Comparison of ENCODE assay signal across 17 cellular contexts in the genomic region with DNA sequence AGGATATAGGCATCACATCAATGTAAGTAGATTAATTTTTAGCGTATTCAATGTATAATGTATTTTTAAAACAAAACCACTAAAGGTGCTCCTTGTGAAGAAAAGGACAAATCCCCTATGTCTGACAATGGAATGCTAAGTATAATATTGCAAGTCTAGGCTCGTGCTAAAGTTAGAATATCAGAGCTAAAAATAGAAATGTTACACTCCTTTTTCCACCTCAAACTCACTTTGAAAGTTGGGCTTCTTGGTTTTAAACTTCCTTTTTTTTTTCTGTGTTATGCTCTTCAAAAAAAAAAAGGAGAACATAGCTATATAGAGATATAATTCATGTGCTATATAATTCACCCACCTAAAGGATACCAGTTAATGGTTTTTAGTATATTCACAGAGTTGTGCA. TPM values are rescaled to one million over a fixed set of nuclear protein-coding genes. Genes with fewer than 3 reads are reported as not detected.
DNase-seq lines count a peak whose midpoint lies in the region; ATAC-seq, FAIRE-seq and TF ChIP-seq lines count a peak whose summit lies in the region.
"Had no signal": no experiment of that assay in that cellular context is flagged by ENCODE, and none has a peak within 500 bp of the region (broad histone marks: within the 10 kb centered on the region; RNA-seq: fewer than 3 reads in every experiment).

No MANE protein-coding gene starts in this region.

- FAIRE-seq in K562 (lab: Jason Lieb, UNC), result no peak

- H3K9me3 ChIP-seq in OCI-LY7 (ENCODE audit: low read length), result no peaks in the 10 kb centered on the region
- no peaks in the 10 kb centered on the region for H3K9me3 ChIP-seq in K562 (replicated peaks; ENCODE audit: control insufficient read depth, insufficient read depth, low read depth, low read length)
- no peaks in the 10 kb centered on the region for H3K9me3 ChIP-seq in thoracic aorta
- no peaks in the 10 kb centered on the region for H3K9me3 ChIP-seq in neuronal stem cell (replicated peaks in 1 of 2; ENCODE audit: control insufficient read depth in 2 of 2, insufficient read depth in 1 of 2, low read depth in 1 of 2, low read length in 2 of 2)

- H2BK120ac ChIP-seq in neuronal stem cell (ENCODE audit: low read depth, low read length), result no peak overlapping the region

- H3K9ac ChIP-seq in K562 (ENCODE audit: insufficient read depth in 1 of 2, low read depth in 2 of 2, low read length in 2 of 2), result peak overlapping the region in 1 of 2 experiments; percentile 46; a peak in 1 of 4 replicates
- no peak overlapping the region for H3K9ac ChIP-seq in neuronal stem cell (ENCODE audit: low read depth, low read length, poor library complexity)
- H3K9ac ChIP-seq: neural progenitor cell had no signal

- peak overlapping the region; percentile 12 to 31 for H3K27ac Mint-ChIP-seq in natural killer cell treated with Interleukin-12 subunit alpha and Interleukin-12 subunit beta and Interleukin-15 and Interleukin-18, amount 100 ng/mL, for 72 hours
- H3K27ac Mint-ChIP-seq in natural killer cell (no peak overlapping the region), WTC11 (no peak overlapping the region)
- H3K27ac Mint-ChIP-seq: activated naive CD8-positive, alpha-beta T cell; endodermal cell; neural progenitor cell had no signal

- peak overlapping the region; percentile 51 for H3K4me2 ChIP-seq in OCI-LY7 (ENCODE audit: low read length)
- H3K4me2 ChIP-seq in K562 (ENCODE audit: insufficient read depth, low read length), result no peak overlapping the region; the same call in 1 of the 2 replicates
- H3K4me2 ChIP-seq in neuronal stem cell (ENCODE audit: insufficient read depth, low read length, poor library complexity, severe bottlenecking), result no peak overlapping the region
- H3K4me2 ChIP-seq: neural progenitor cell had no signal

- TF ChIP-seq POLR2A in K562 (conservative IDR thresholded peaks at IDR 0.05), result no peak

- DNase-seq in natural killer cell treated with Interleukin-12 subunit alpha and Interleukin-12 subunit beta and Interleukin-15 and Interleukin-18, amount 100 ng/mL, for 72 hours (ENCODE audit: low spot score), result no peak
- no peak for DNase-seq in natural killer cell
- DNase-seq in OCI-LY7 (ENCODE audit: low spot score), result no peak
- DNase-seq in K562 (ENCODE audit: extremely low read depth in 1 of 4, low spot score in 3 of 4), result no peak
- no peak for DNase-seq in thoracic aorta (ENCODE audit: low spot score)
- no peak for DNase-seq in glomerular visceral epithelial cell (ENCODE audit: extremely low spot score)
- DNase-seq in neuronal stem cell (ENCODE audit: low spot score), result no peak
- DNase-seq in WTC11 (ENCODE audit: low spot score), result no peak
- DNase-seq: endodermal cell; NCI-H2107; NK-92 treated with Interleukin-12 subunit alpha and Interleukin-12 subunit beta, amount 100 ng/mL, for 24 hours; stimulated activated CD4-positive, alpha-beta T cell treated with anti-CD3 and anti-CD28 coated beads, Interleukin-4, amount 100 ng/mL, for 4 hours; SW 1271 had no signal

- no peak overlapping the region for H3K23ac ChIP-seq in neuronal stem cell (ENCODE audit: low read depth, low read length, poor library complexity)

- H2BK12ac ChIP-seq in neuronal stem cell (ENCODE audit: low read length), result no peak overlapping the region

- H2BK15ac ChIP-seq in neuronal stem cell (ENCODE audit: low read length), result no peak overlapping the region

- H3K79me1 ChIP-seq in neuronal stem cell (ENCODE audit: low read depth, low read length), result no peaks in the 10 kb centered on the region

- H3K4me3 ChIP-seq in OCI-LY7 (ENCODE audit: low read depth, low read length, poor library complexity, severe bottlenecking) (no peak overlapping the region), K562 (no peak overlapping the region), thoracic aorta (peak overlapping the region; percentile 26), neuronal stem cell (ENCODE audit: low read length in 2 of 2) (no peak overlapping the region)
- H3K4me3 ChIP-seq: lung, neural progenitor cell had no signal

- CTCF ChIA-PET in OCI-LY7 (lab: Charles Lee; ENCODE audit: unreplicated experiment) (no interaction called here), K562 (lab: Yijun Ruan, JAX; ENCODE audit: low intra/inter-chr PET ratio) (no interaction called here), WTC11 (lab: Charles Lee) (no interaction called here)

- no peak overlapping the region for H3K18ac ChIP-seq in neuronal stem cell (ENCODE audit: low read length)

- no peaks in the 10 kb centered on the region for H3K9me3 Mint-ChIP-seq in natural killer cell treated with Interleukin-12 subunit alpha and Interleukin-12 subunit beta and Interleukin-15 and Interleukin-18, amount 100 ng/mL, for 72 hours
- H3K9me3 Mint-ChIP-seq in natural killer cell, result no peaks in the 10 kb centered on the region
- H3K9me3 Mint-ChIP-seq in WTC11, result no peaks in the 10 kb centered on the region
- H3K9me3 Mint-ChIP-seq: central memory CD8-positive, alpha-beta T cell; endodermal cell; neural progenitor cell had no signal

- no peaks in the 10 kb centered on the region for H3K27me3 ChIP-seq in K562 (ENCODE audit: control insufficient read depth in 2 of 2, insufficient read depth in 2 of 2, low read length in 2 of 2)
- H3K27me3 ChIP-seq in thoracic aorta (replicated peaks; ENCODE audit: insufficient read depth), result no peaks in the 10 kb centered on the region
- peaks cover 0 to 22% (median 0%) of the 10 kb centered on the region in 3 experiments for H3K27me3 ChIP-seq in neuronal stem cell (ENCODE audit: control insufficient read depth in 3 of 3, insufficient read depth in 3 of 3, low read depth in 1 of 3, low read length in 3 of 3)

- no peak overlapping the region for H3K4ac ChIP-seq in neuronal stem cell (ENCODE audit: low read length)

- no peak for ATAC-seq in natural killer cell treated with Interleukin-12 subunit alpha and Interleukin-12 subunit beta and Interleukin-15 and Interleukin-18, amount 100 ng/mL, for 72 hours
- ATAC-seq in natural killer cell (no peak), K562 (no peak), thoracic aorta (ENCODE audit: insufficient number of reproducible peaks, low FRiP score, low read depth) (no peak), WTC11 (no peak)

- no peak overlapping the region for H3K4me3 Mint-ChIP-seq in natural killer cell treated with Interleukin-12 subunit alpha and Interleukin-12 subunit beta and Interleukin-15 and Interleukin-18, amount 100 ng/mL, for 72 hours
- H3K4me3 Mint-ChIP-seq in natural killer cell (no peak overlapping the region), WTC11 (no peak overlapping the region)
- H3K4me3 Mint-ChIP-seq: central memory CD8-positive, alpha-beta T cell; endodermal cell; neural progenitor cell had no signal

- H3K14ac ChIP-seq in neuronal stem cell (ENCODE audit: low read length), result no peak overlapping the region

- H3K79me2 ChIP-seq in OCI-LY7 (ENCODE audit: insufficient read depth, low read depth, low read length) (peaks cover 36% of the 10 kb centered on the region), K562 (ENCODE audit: control insufficient read depth, insufficient read depth, low read length) (peaks cover 38% of the 10 kb centered on the region)

- peaks cover 10% of the 10 kb centered on the region for H3K36me3 Mint-ChIP-seq in natural killer cell treated with Interleukin-12 subunit alpha and Interleukin-12 subunit beta and Interleukin-15 and Interleukin-18, amount 100 ng/mL, for 72 hours
- H3K36me3 Mint-ChIP-seq in natural killer cell, result no peaks in the 10 kb centered on the region
- H3K36me3 Mint-ChIP-seq in WTC11, result peaks cover 14% of the 10 kb centered on the region

- in situ Hi-C loops in K562 (cut with MboI), result no loop called here

- no peak overlapping the region for H2AK5ac ChIP-seq in neuronal stem cell (ENCODE audit: low read depth, low read length)

- intact Hi-C loops in natural killer cell (cut with micrococcal nuclease), result loop anchor here (5.0 to 10.0 kb wide), 3 partner anchors 207 to 499 kb away; no protein-coding TSS in a partner anchor
- intact Hi-C loops in OCI-LY7 (cut with micrococcal nuclease; ENCODE audit: unreplicated experiment), result loop anchor here (5.0 to 10.0 kb wide), 5 partner anchors 253 to 1159 kb away; a partner anchor contains a TSS
- intact Hi-C loops in K562 (cut with micrococcal nuclease), result loop anchor here (5.0 to 10.0 kb wide), 2 partner anchors 251 to 507 kb away; a partner anchor contains a TSS

- BruUV-seq in OCI-LY7 (replicated peaks; lab: Mats Ljungman, UMichigan) (no TSS peak), K562 (replicated peaks; lab: Mats Ljungman, UMichigan) (no TSS peak)

- no peaks in the 10 kb centered on the region for H3K27me3 Mint-ChIP-seq in natural killer cell treated with Interleukin-12 subunit alpha and Interleukin-12 subunit beta and Interleukin-15 and Interleukin-18, amount 100 ng/mL, for 72 hours
- peaks cover 5 to 7% of the 10 kb centered on the region in 2 donors for H3K27me3 Mint-ChIP-seq in natural killer cell (ENCODE audit: low read depth in 2 of 2)
- no peaks in the 10 kb centered on the region for H3K27me3 Mint-ChIP-seq in WTC11 (ENCODE audit: low read depth)
- H3K27me3 Mint-ChIP-seq: activated naive CD8-positive, alpha-beta T cell; central memory CD8-positive, alpha-beta T cell had no signal

- TF ChIP-seq RAD21 in K562 (CRISPR knock-in tag; conservative IDR thresholded peaks at IDR 0.05 in 1 of 2, IDR thresholded peaks at IDR 0.05 in 1 of 2), result no peak

- H3K9me1 ChIP-seq in K562 (ENCODE audit: control insufficient read depth, insufficient read depth, low read length), result no peaks in the 10 kb centered on the region

- TF ChIP-seq EP300 in K562 (IDR thresholded peaks at IDR 0.05; ENCODE audit: low read length), result no peak

- peaks cover 11% of the 10 kb centered on the region for H3K36me3 ChIP-seq in OCI-LY7 (ENCODE audit: insufficient read depth, low read length)
- peaks cover 10% of the 10 kb centered on the region; the same call in 2 of the 3 replicates for H3K36me3 ChIP-seq in K562 (ENCODE audit: control insufficient read depth, insufficient read depth, low read length)
- H3K36me3 ChIP-seq in thoracic aorta, result no peaks in the 10 kb centered on the region
- peaks cover 4 to 8% of the 10 kb centered on the region in 2 donors for H3K36me3 ChIP-seq in neuronal stem cell (replicated peaks in 1 of 2; ENCODE audit: control insufficient read depth in 2 of 2, insufficient read depth in 2 of 2, low read length in 2 of 2)
- H3K36me3 ChIP-seq: neural progenitor cell had no signal

- WGBS in K562 (ENCODE audit: insufficient coverage, low coverage, missing lambda C conversion rate), result 45% methylated on average over 2 of the region's 2 CpGs
- no CpG with 5 or more reads among the region's 2 CpGs for WGBS in neuronal stem cell (ENCODE audit: extremely low coverage in 2 of 2, insufficient read length in 2 of 2, insufficient replicate concordance in 1 of 2), 2 donors

- POLR2A ChIA-PET in OCI-LY7 (lab: Charles Lee), result interaction anchor here (0.6 to 0.7 kb wide), 2 partner anchors 14 to 93 kb away, joined by 3 to 4 read pairs; no protein-coding TSS in a partner anchor
- POLR2A ChIA-PET in K562 (lab: Yijun Ruan, JAX), result no interaction called here
- POLR2A ChIA-PET in WTC11 (lab: Charles Lee), result no interaction called here

- peaks cover 17 to 19% of the 10 kb centered on the region in 2 donors for H3K4me1 Mint-ChIP-seq in natural killer cell treated with Interleukin-12 subunit alpha and Interleukin-12 subunit beta and Interleukin-15 and Interleukin-18, amount 100 ng/mL, for 72 hours (ENCODE audit: low read depth in 2 of 2)
- H3K4me1 Mint-ChIP-seq in natural killer cell (peaks cover 28 to 29% of the 10 kb centered on the region in 2 donors), WTC11 (peaks cover 19% of the 10 kb centered on the region)

- H3K27ac ChIP-seq in OCI-LY7 (ENCODE audit: low read depth, low read length, poor library complexity, severe bottlenecking), result no peak overlapping the region
- H3K27ac ChIP-seq in K562 (ENCODE audit: extremely low read depth, low read depth, low read length), result peak overlapping the region; percentile 13; the same call in 1 of the 3 replicates
- H3K27ac ChIP-seq in thoracic aorta, result peak overlapping the region; percentile 81 to 96
- no peak overlapping the region for H3K27ac ChIP-seq in neuronal stem cell (replicated peaks; ENCODE audit: low read length)
- H3K27ac ChIP-seq: neural progenitor cell had no signal

- H3K4me1 ChIP-seq in OCI-LY7 (ENCODE audit: insufficient read depth, low read length, poor library complexity, severe bottlenecking), result peaks cover 23% of the 10 kb centered on the region
- peaks cover 19 to 23% of the 10 kb centered on the region in 2 experiments for H3K4me1 ChIP-seq in K562 (replicated peaks in 1 of 2; ENCODE audit: control insufficient read depth in 2 of 2, insufficient read depth in 2 of 2, low read length in 2 of 2)
- peaks cover 13 to 35% of the 10 kb centered on the region in 2 donors for H3K4me1 ChIP-seq in thoracic aorta (ENCODE audit: control insufficient read depth in 1 of 2, low read depth in 2 of 2)
- no peaks in the 10 kb centered on the region for H3K4me1 ChIP-seq in neuronal stem cell (ENCODE audit: control insufficient read depth in 2 of 2, insufficient read depth in 1 of 2, low read depth in 1 of 2, low read length in 2 of 2)

- H2AFZ ChIP-seq in OCI-LY7 (ENCODE audit: low read length), result peak overlapping the region; percentile 95; the same call in 1 of the 2 replicates
- peak overlapping the region; percentile 94 for H2AFZ ChIP-seq in K562 (ENCODE audit: low read depth, low read length)
- H2AFZ ChIP-seq in neuronal stem cell (ENCODE audit: low read length), result no peak overlapping the region
- H2AFZ ChIP-seq: neural progenitor cell had no signal

- no peak overlapping the region for H2BK5ac ChIP-seq in neuronal stem cell (ENCODE audit: low read length)

- H3K9me2 ChIP-seq in OCI-LY7 (ENCODE audit: insufficient read depth, low read length), result no peaks in the 10 kb centered on the region

- no peak overlapping the region for H4K8ac ChIP-seq in neuronal stem cell (ENCODE audit: low read depth, low read length)

- H4K20me1 ChIP-seq in OCI-LY7 (ENCODE audit: insufficient read depth, low read length), result peaks cover 6% of the 10 kb centered on the region
- peaks cover 9% of the 10 kb centered on the region for H4K20me1 ChIP-seq in K562 (replicated peaks; ENCODE audit: control insufficient read depth, insufficient read depth, low read length)

- TF ChIP-seq CTCF in natural killer cell (IDR thresholded peaks at IDR 0.05) (no peak), OCI-LY7 (conservative IDR thresholded peaks at IDR 0.05; ENCODE audit: low read length) (no peak), K562 (IDR thresholded peaks at IDR 0.05 in 2 of 3, conservative IDR thresholded peaks at IDR 0.05 in 1 of 3; ENCODE audit: insufficient read depth in 2 of 3, low read depth in 1 of 3, low read length in 3 of 3) (no peak), thoracic aorta (IDR thresholded peaks at IDR 0.05) (no peak), WTC11 (IDR thresholded peaks at IDR 0.05) (no peak)

- H4K91ac ChIP-seq in neuronal stem cell (ENCODE audit: low read depth, low read length, poor library complexity), result no peak overlapping the region

RNA-seq across cellular contexts. Expression of a gene that starts 3.6 kb away (rescaled TPM):
- 100 to 1,000 TPM; 319 to 328 TPM for total RNA-seq in natural killer cell treated with Interleukin-12 subunit alpha and Interleukin-12 subunit beta and Interleukin-15 and Interleukin-18, amount 100 ng/mL, for 72 hours
- total RNA-seq in natural killer cell (100 to 1,000 TPM; 137 to 183 (median 149) TPM), OCI-LY7 (2022) (369 and 410 TPM in 2 replicates), K562 (2014; rRNA removed) (656 and 761 TPM in 2 replicates), K562 (2014; rRNA removed; fragmentation: Illumina TruSeq; extraction: Trizol) (464 and 519 TPM in 2 replicates), K562 (2015; rRNA removed; fragmentation: Illumina TruSeq; extraction: Trizol) (523 and 537 TPM in 2 replicates), K562 (2021) (415 and 449 TPM in 2 replicates), thoracic aorta (100 to 1,000 TPM; 143 to 274 TPM), WTC11 (2021) (531 to 543 TPM (median 533 TPM) in 3 replicates)
- 270 and 443 TPM in 2 replicates for total RNA-seq in OCI-LY7 (2014; rRNA removed; shearing (Covaris generic))
- total RNA-seq in K562 (2011; cell fraction: chromatin; rRNA removed; ENCODE audit: low replicate concordance), result 44.8 and 218 TPM in 2 replicates
- 38.5 and 46.2 TPM in 2 replicates for total RNA-seq in K562 (2011; cell fraction: nucleolus; rRNA removed)
- total RNA-seq in K562 (2011; cell fraction: nucleoplasm; rRNA removed), result 82.6 and 125 TPM in 2 replicates
- polyA plus RNA-seq in K562 (2011; rRNA removed) (295 and 420 TPM in 2 replicates), K562 (2014; fragmentation: Illumina TruSeq; extraction: Trizol) (492 and 549 TPM in 2 replicates), K562 (2014; fragmentation: Nextera tagmentation; extraction: Ambion mirVana) (10 to 100 TPM; 79.9 to 81.2 TPM), K562 (2014; rRNA removed) (494 and 522 TPM in 2 replicates)
- polyA plus RNA-seq in K562 (2011; cell fraction: cytosol; rRNA removed), result 136 and 207 TPM in 2 replicates
- 65.4 and 88.8 TPM in 2 replicates for polyA plus RNA-seq in K562 (2011; cell fraction: nucleus; rRNA removed)
- 218 and 429 TPM in 2 replicates for polyA plus RNA-seq in K562 (2012)
- 427 and 585 TPM in 2 replicates for polyA minus RNA-seq in K562 (2011; rRNA and poly(A)+ RNA removed)
- polyA minus RNA-seq in K562 (2011; cell fraction: cytosol; rRNA and poly(A)+ RNA removed), result 185 and 239 TPM in 2 replicates
- 63.4 and 107 TPM in 2 replicates for polyA minus RNA-seq in K562 (2011; cell fraction: nucleus; rRNA and poly(A)+ RNA removed)
- polyA plus RNA-seq in neuronal stem cell (2013, experiment 1 of 2), result 407 TPM
- polyA plus RNA-seq in neuronal stem cell (2013, experiment 2 of 2), result 412 TPM

Comparison
In these comparisons a context has a peak if more than half of its experiments do, and no peak if none do; other contexts are left out.
1. H3K27ac Mint-ChIP-seq: peak in natural killer cell treated with Interleukin-12 subunit alpha and Interleukin-12 subunit beta and Interleukin-15 and Interleukin-18, amount 100 ng/mL, for 72 hours (2 of 2); none in natural killer cell (0 of 2) and WTC11 (single experiment).
2. H3K27ac ChIP-seq: peak in K562 (single experiment) and thoracic aorta (2 of 2); none in OCI-LY7 (single experiment) and neuronal stem cell (single experiment).